In the genomic region with DNA sequence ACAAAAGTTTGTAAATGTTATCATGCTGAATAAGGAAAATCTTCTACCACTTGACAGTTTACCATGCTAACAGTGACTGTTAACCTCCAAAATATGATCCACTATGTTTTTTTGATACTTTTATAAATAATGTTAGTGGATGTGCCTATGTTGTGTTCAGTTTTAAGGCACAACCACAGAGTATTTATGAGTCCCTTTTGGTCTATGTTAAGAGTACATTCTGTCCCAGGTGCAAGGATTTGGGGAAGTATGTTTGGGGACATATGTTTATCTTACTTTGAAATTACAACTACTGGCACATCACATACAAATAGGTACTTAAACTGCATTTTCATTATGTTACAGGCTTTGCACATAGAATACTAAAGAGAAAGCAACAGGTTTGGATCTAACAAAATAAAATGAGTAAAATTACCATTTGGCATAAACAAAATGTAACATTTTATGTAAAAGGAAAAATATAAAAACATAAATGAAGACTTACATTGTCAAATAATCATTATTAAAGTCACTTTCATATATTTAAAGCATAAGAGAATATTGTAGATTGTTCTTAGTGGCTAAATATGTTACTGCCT, we compare ENCODE assay signal across 18 cellular contexts.
"Had no signal": no experiment of that assay in that cellular context is flagged by ENCODE, and none has a peak within 500 bp of the region (broad histone marks: within the 10 kb centered on the region; RNA-seq: fewer than 3 reads in every experiment).

No MANE protein-coding gene starts in this region.

- DNase-seq: activated CD4-positive, alpha-beta T cell treated with anti-CD3 and anti-CD28 coated beads for 1 hour; activated CD4-positive, alpha-beta T cell treated with anti-CD3 and anti-CD28 coated beads, Interleukin-2, amount 50 U/mL, for 48 hours; activated CD8-positive, alpha-beta memory T cell treated with anti-CD3 and anti-CD28 coated beads, Interleukin-2, amount 10 ng/mL, durations not matched to agents 7 days and 5 days; activated naive CD4-positive, alpha-beta T cell treated with anti-CD3 and anti-CD28 coated beads, Interleukin-2, amount 10 ng/mL, durations not matched to agents 7 days and 5 days; activated T-cell treated with anti-CD3 and anti-CD28 coated beads, Interleukin-2, amount 50 U/mL, for 1 hour; dorsolateral prefrontal cortex; islet precursor cell; naive thymus-derived CD8-positive, alpha-beta T cell; stimulated activated CD4-positive, alpha-beta T cell treated with anti-CD3 and anti-CD28 coated beads, Interleukin-4, amount 100 ng/mL, for 4 hours; stimulated activated CD8-positive, alpha-beta memory T cell treated with anti-CD3 and anti-CD28 coated beads, Interleukin-4, amount 100 ng/mL, for 48 hours; stimulated activated naive CD8-positive, alpha-beta T cell treated with anti-CD3 and anti-CD28 coated beads, Interleukin-15, Interleukin-2, amounts not matched to agents 100 U/mL and 50 U/mL, for 24 hours; T-helper 1 cell; upper lobe of left lung had no signal

- H3K4me1 ChIP-seq: suprapubic skin had no signal

- ATAC-seq: activated CD8-positive, alpha-beta memory T cell treated with anti-CD3 and anti-CD28 coated beads, Interleukin-2, amount 10 ng/mL, durations not matched to agents 7 days and 5 days; naive thymus-derived CD8-positive, alpha-beta T cell; stimulated activated naive CD8-positive, alpha-beta T cell treated with anti-CD3 and anti-CD28 coated beads, Interleukin-15, Interleukin-2, amounts not matched to agents 100 U/mL and 50 U/mL, for 24 hours had no signal

- H3K9me3 ChIP-seq: neutrophil, right atrium auricular region, upper lobe of left lung had no signal

- H3K4me3 Mint-ChIP-seq: activated CD8-positive, alpha-beta memory T cell treated with anti-CD3 and anti-CD28 coated beads, Interleukin-2, amount 10 ng/mL, durations not matched to agents 7 days and 5 days; activated naive CD4-positive, alpha-beta T cell treated with anti-CD3 and anti-CD28 coated beads, Interleukin-2, amount 10 ng/mL, durations not matched to agents 7 days and 5 days; naive thymus-derived CD8-positive, alpha-beta T cell had no signal

- H3K27ac ChIP-seq: dorsolateral prefrontal cortex, neutrophil, skin epidermis, upper lobe of left lung, VCaP had no signal

- H3K4me3 ChIP-seq: dorsolateral prefrontal cortex, right atrium auricular region, skin epidermis, suprapubic skin, upper lobe of left lung had no signal

- H3K36me3 ChIP-seq: neutrophil, right atrium auricular region, suprapubic skin, upper lobe of left lung had no signal

- H3K36me3 Mint-ChIP-seq: activated naive CD4-positive, alpha-beta T cell treated with anti-CD3 and anti-CD28 coated beads, Interleukin-2, amount 10 ng/mL, durations not matched to agents 7 days and 5 days had no signal

- H3K9me3 Mint-ChIP-seq: activated naive CD4-positive, alpha-beta T cell treated with anti-CD3 and anti-CD28 coated beads, Interleukin-2, amount 10 ng/mL, durations not matched to agents 7 days and 5 days; naive thymus-derived CD8-positive, alpha-beta T cell had no signal

- H3K27me3 ChIP-seq: dorsolateral prefrontal cortex, neutrophil, right atrium auricular region, suprapubic skin, upper lobe of left lung had no signal

- H3K27me3 Mint-ChIP-seq: activated CD8-positive, alpha-beta memory T cell treated with anti-CD3 and anti-CD28 coated beads, Interleukin-2, amount 10 ng/mL, durations not matched to agents 7 days and 5 days; activated naive CD4-positive, alpha-beta T cell treated with anti-CD3 and anti-CD28 coated beads, Interleukin-2, amount 10 ng/mL, durations not matched to agents 7 days and 5 days; naive thymus-derived CD8-positive, alpha-beta T cell had no signal

- H3K27ac Mint-ChIP-seq: activated CD8-positive, alpha-beta memory T cell treated with anti-CD3 and anti-CD28 coated beads, Interleukin-2, amount 10 ng/mL, durations not matched to agents 7 days and 5 days; activated naive CD4-positive, alpha-beta T cell treated with anti-CD3 and anti-CD28 coated beads, Interleukin-2, amount 10 ng/mL, durations not matched to agents 7 days and 5 days had no signal
